Comparison of ENCODE assay signal across 1 cellular context in the genomic region with DNA sequence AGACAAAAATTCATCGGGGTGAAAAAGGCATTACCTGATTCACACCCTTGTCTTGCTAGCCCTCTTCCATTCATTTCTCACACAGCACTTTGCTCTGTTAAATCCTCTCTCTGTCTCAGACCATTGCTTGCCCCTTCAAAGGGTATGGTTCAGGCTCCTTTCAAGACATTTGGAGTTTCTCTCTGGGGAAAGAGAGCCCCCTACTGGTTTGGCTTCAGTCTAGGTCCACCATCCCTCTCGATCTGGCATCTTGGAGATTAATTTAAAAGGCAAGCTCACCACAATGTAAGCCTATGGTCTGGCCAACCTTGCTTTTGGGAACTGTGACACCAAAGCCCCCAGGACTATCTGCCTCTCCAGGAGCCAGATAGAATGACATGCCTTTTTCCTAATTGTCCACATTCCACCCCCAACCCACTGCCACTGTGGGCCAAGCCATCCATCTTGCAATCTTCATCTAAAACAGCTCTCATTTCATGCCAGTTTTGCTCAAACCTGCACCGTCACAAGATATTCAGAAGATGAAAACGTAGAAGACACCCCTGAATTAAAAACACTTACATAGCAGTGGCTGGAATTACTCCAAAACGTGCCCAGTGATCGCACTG.
TF ChIP-seq lines count a peak whose summit lies in the region.

No MANE protein-coding gene starts in this region.

TF ChIP-seq in H1, 55 proteins besides CTCF, POLR2A, EP300 and RAD21:
- no peak for TF ChIP-seq EGR1 (IDR thresholded peaks at IDR 0.05; ENCODE audit: borderline replicate concordance, low read depth, low read length)
- no peak for TF ChIP-seq CBX5 (IDR thresholded peaks at IDR 0.05; ENCODE audit: low read depth, low read length)
- TF ChIP-seq TEAD4 (IDR thresholded peaks at IDR 0.05; ENCODE audit: low read depth, low read length), result no peak
- no peak for TF ChIP-seq TCF12 (IDR thresholded peaks at IDR 0.05; ENCODE audit: low read depth, low read length)
